Comparison of ENCODE assay signal across 23 cellular contexts in genomic region chr10:86077271-86077670, GRCh38.
"Had no signal": no experiment of that assay in that cellular context is flagged by ENCODE, and none has a peak within 500 bp of the region (broad histone marks: within the 10 kb centered on the region; RNA-seq: fewer than 3 reads in every experiment).

No MANE protein-coding gene starts in this region.

- H3K4me3 ChIP-seq: MG63, SJSA1, SK-N-MC had no signal

- H3K4me1 ChIP-seq: SJSA1 had no signal

- ATAC-seq: HepG2 had no signal

- DNase-seq: IMR-90, Karpas-422, KG1, MG63, NCI-H1092, NCI-H1105 treated with DMSO at 0.1 percent for 48 hours, NCI-H1417 treated with DMSO at 0.1 percent for 48 hours, NCI-H146, NCI-H1694 treated with DMSO at 0.1 percent for 48 hours, NCI-H1930, NCI-H2081, NCI-H2107, NCI-H2227 treated with DMSO at 0.1 percent for 48 hours, NCI-H510A, NCI-H524 treated with DMSO at 0.1 percent for 48 hours, NCI-H69, NCI-H774, Right ventricle myocardium superior, RPMI8226, SIG-M5 had no signal

- H3K9me3 ChIP-seq: MG63, SJSA1 had no signal

- H3K27ac ChIP-seq: SJSA1, SK-N-MC had no signal

- H3K36me3 ChIP-seq: MG63, SJSA1 had no signal

- H3K27me3 ChIP-seq: MG63, SJSA1 had no signal
